ENCODE assay signal across 8 cellular contexts in genomic region chr12:25387136-25388050, GRCh38.
A peak's percentile ranks its signal among the peaks of the same experiment; 100 is the strongest.
DNase-seq lines count a peak whose midpoint lies in the region; ATAC-seq, FAIRE-seq and TF ChIP-seq lines count a peak whose summit lies in the region.

No MANE protein-coding gene starts in this region.

- DNase-seq in CD8-positive, alpha-beta T cell: peak; percentile 60 to 82 (median 76)
- DNase-seq in H54 (ENCODE audit: insufficient read length, low spot score) (peak; percentile 33), NCI-H187 treated with DMSO at 0.1 percent for 48 hours (lab: John Stamatoyannopoulos, UW) (peak; percentile 57), T-helper 22 cell (ENCODE audit: low read depth) (peak; percentile 42), astrocyte of the spinal cord (ENCODE audit: low read depth, low spot score) (peak; percentile 95), hypothalamus (lab: John Stamatoyannopoulos, UW) (peak in 44 of 51 donors; percentile 3 to 89 (median 56)), retina (peak; percentile 82), aorta (peak; percentile 87 to 90)

- peak overlapping the region; percentile 100 for H3K27ac ChIP-seq in CD8-positive, alpha-beta T cell (ENCODE audit: low read depth, low read length)
- H3K27ac ChIP-seq in aorta (ENCODE audit: low read depth in 1 of 2, low read length in 2 of 2): peak overlapping the region in 1 of 2 donors; percentile 89

- CTCF ChIA-PET in CD8-positive, alpha-beta T cell (lab: Charles Lee): interaction anchor here (0.6 to 2.0 kb wide), 31 partner anchors 11 to 395 kb away, joined by 3 to 16 read pairs (median 4); no protein-coding TSS in a partner anchor

- H3K4me1 ChIP-seq in CD8-positive, alpha-beta T cell (ENCODE audit: insufficient read depth, low read length): peaks cover 23% of the 10 kb centered on the region
- no peaks in the 10 kb centered on the region for H3K4me1 ChIP-seq in aorta (ENCODE audit: control insufficient read depth in 1 of 2, insufficient read depth in 2 of 2, low read length in 2 of 2)

- in situ Hi-C loops in astrocyte of the spinal cord (cut with HindIII; ENCODE audit: low sequenced_read_pairs): no loop called here

- no peak for ATAC-seq in CD8-positive, alpha-beta T cell
- ATAC-seq in aorta (ENCODE audit: low FRiP score): peak; percentile 76

- peak; percentile 11 for FAIRE-seq in H54 (lab: Jason Lieb, UNC)

- peak; percentile 84 for TF ChIP-seq CTCF in CD8-positive, alpha-beta T cell (IDR thresholded peaks at IDR 0.05)
- TF ChIP-seq CTCF in astrocyte of the spinal cord (IDR thresholded peaks at IDR 0.05; ENCODE audit: low read depth, low read length): peak; percentile 80

- peak overlapping the region; percentile 100 for H3K27ac Mint-ChIP-seq in CD8-positive, alpha-beta T cell

- H3K4me1 Mint-ChIP-seq in CD8-positive, alpha-beta T cell (ENCODE audit: low read depth): peaks cover 40% of the 10 kb centered on the region

- intact Hi-C loops in CD8-positive, alpha-beta T cell (cut with DNase I, micrococcal nuclease): loop anchor here (1.0 kb wide), 5 partner anchors 136 to 396 kb away; no protein-coding TSS in a partner anchor
- intact Hi-C loops in aorta (cut with DNase I): no loop called here

- peaks cover 5% of the 10 kb centered on the region for H3K36me3 Mint-ChIP-seq in CD8-positive, alpha-beta T cell

- no peaks in the 10 kb centered on the region for H3K36me3 ChIP-seq in CD8-positive, alpha-beta T cell (ENCODE audit: insufficient read depth, low read length)
- no peaks in the 10 kb centered on the region for H3K36me3 ChIP-seq in aorta (ENCODE audit: control insufficient read depth in 1 of 2, insufficient read depth in 2 of 2, low read length in 1 of 2)

- no peaks in the 10 kb centered on the region for H3K9me3 Mint-ChIP-seq in CD8-positive, alpha-beta T cell

- H3K4me3 ChIP-seq in CD8-positive, alpha-beta T cell (ENCODE audit: low read depth, low read length): peak overlapping the region; percentile 93
- H3K4me3 ChIP-seq in astrocyte of the spinal cord (ENCODE audit: low read depth, low read length) (peak overlapping the region; percentile 86), aorta (ENCODE audit: low read length in 2 of 2) (peak overlapping the region; percentile 42 to 48)

- H3K4me3 Mint-ChIP-seq in CD8-positive, alpha-beta T cell: peak overlapping the region; percentile 96

- 16% methylated on average over 16 of the region's 16 CpGs for WGBS in aorta, 2 donors

- no peaks in the 10 kb centered on the region for H3K27me3 ChIP-seq in CD8-positive, alpha-beta T cell (ENCODE audit: insufficient read depth, low read length)
- no peaks in the 10 kb centered on the region for H3K27me3 ChIP-seq in aorta (ENCODE audit: control insufficient read depth in 1 of 2, insufficient read depth in 2 of 2, low read length in 1 of 2)

- no peaks in the 10 kb centered on the region for H3K27me3 Mint-ChIP-seq in CD8-positive, alpha-beta T cell (ENCODE audit: low read depth)

- POLR2A ChIA-PET in CD8-positive, alpha-beta T cell (lab: Charles Lee): interaction anchor here (0.5 to 1.3 kb wide), 6 partner anchors 9 to 336 kb away, joined by 3 to 8 read pairs (median 5); no protein-coding TSS in a partner anchor

- TF ChIP-seq POLR2A in H54 (IDR thresholded peaks at IDR 0.05; ENCODE audit: low read depth, low read length): no peak

- H3K9me3 ChIP-seq in CD8-positive, alpha-beta T cell (ENCODE audit: low read length): no peaks in the 10 kb centered on the region
- no peaks in the 10 kb centered on the region for H3K9me3 ChIP-seq in aorta (ENCODE audit: control insufficient read depth, low read length)

Comparison
In these comparisons a context has a peak if more than half of its experiments do, and no peak if none do; other contexts are left out.
1. DNase-seq: peak in every context shown above with its lines; median percentile 95 in astrocyte of the spinal cord; 88 in aorta; 82 in retina; 76 in CD8-positive, alpha-beta T cell; 57 in NCI-H187 treated with DMSO at 0.1 percent for 48 hours; 56 in hypothalamus; 42 in T-helper 22 cell; 33 in H54.
2. intact Hi-C loops: an anchor here in CD8-positive, alpha-beta T cell (1.0 kb wide); none called in aorta.